In genomic region chr3:63914312-63914711, GRCh38 we compare ENCODE assay signal across 9 cellular contexts. TPM values are rescaled to one million over a fixed set of nuclear protein-coding genes. Genes with fewer than 3 reads are reported as not detected.
A peak's percentile ranks its signal among the peaks of the same experiment; 100 is the strongest.
DNase-seq lines count a peak whose midpoint lies in the region; TF ChIP-seq lines count a peak whose summit lies in the region.
"Had no signal": no experiment of that assay in that cellular context is flagged by ENCODE, and none has a peak within 500 bp of the region (broad histone marks: within the 10 kb centered on the region; RNA-seq: fewer than 3 reads in every experiment).

No MANE protein-coding gene starts in this region.

- no peak for TF ChIP-seq EP300 in esophagus muscularis mucosa (IDR thresholded peaks at IDR 0.05)

- H3K4me1 Mint-ChIP-seq in progenitor cell of endocrine pancreas (ENCODE audit: low read depth) = peaks cover 20% of the 10 kb centered on the region

- H3K36me3 ChIP-seq in esophagus muscularis mucosa (peaks cover 0 to 36% (median 14%) of the 10 kb centered on the region in 4 donors), parathyroid adenoma (ENCODE audit: control insufficient read depth, insufficient read depth, low read length) (no peaks in the 10 kb centered on the region)

- 33% methylated on average over 5 of the region's 5 CpGs for WGBS in esophagus muscularis mucosa

- no peak for TF ChIP-seq POLR2A in esophagus muscularis mucosa (IDR thresholded peaks at IDR 0.05; ENCODE audit: low read depth)

- no peak overlapping the region for H2AFZ ChIP-seq in parathyroid adenoma

- H3K27me3 Mint-ChIP-seq in progenitor cell of endocrine pancreas = no peaks in the 10 kb centered on the region

- H3K4me1 ChIP-seq in esophagus muscularis mucosa = peaks cover 24 to 50% (median 44%) of the 10 kb centered on the region in 4 donors
- H3K4me1 ChIP-seq in parathyroid adenoma = peaks cover 14% of the 10 kb centered on the region

- H3K9ac ChIP-seq in parathyroid adenoma = no peak overlapping the region

- DNase-seq in EH (ENCODE audit: low read depth) (peak; percentile 58), RKO (ENCODE audit: low spot score) (peak; percentile 19), esophagus muscularis mucosa (ENCODE audit: extremely low spot score) (no peak), kidney glomerular epithelial cell (lab: John Stamatoyannopoulos, UW) (no peak), cerebellar nuclear complex (lab: John Stamatoyannopoulos, UW) (no peak), occipital lobe (lab: John Stamatoyannopoulos, UW) (no peak), progenitor cell of endocrine pancreas (ENCODE audit: low spot score, unreplicated experiment) (no peak)
- DNase-seq: NCI-H2171 had no signal

- H3K4me2 ChIP-seq in parathyroid adenoma (ENCODE audit: low read length) = peak overlapping the region; percentile 37

- H3K27me3 ChIP-seq in esophagus muscularis mucosa (no peaks in the 10 kb centered on the region), parathyroid adenoma (ENCODE audit: control insufficient read depth, insufficient read depth, low read length) (no peaks in the 10 kb centered on the region)

- no peaks in the 10 kb centered on the region for H3K9me3 ChIP-seq in esophagus muscularis mucosa
- no peaks in the 10 kb centered on the region for H3K9me3 ChIP-seq in parathyroid adenoma (ENCODE audit: control insufficient read depth, low read length)

- H3K27ac ChIP-seq in esophagus muscularis mucosa (replicated peaks in 1 of 4) = peak overlapping the region; percentile 99 to 100 (median 100)
- no peak overlapping the region for H3K27ac ChIP-seq in parathyroid adenoma

- no peak overlapping the region for H3K4me3 Mint-ChIP-seq in progenitor cell of endocrine pancreas (ENCODE audit: low read depth)

- TF ChIP-seq CTCF in esophagus muscularis mucosa (IDR thresholded peaks at IDR 0.05) (peak in 1 of 3 experiments; percentile 10), parathyroid adenoma (IDR thresholded peaks at IDR 0.05) (peak; percentile 9), progenitor cell of endocrine pancreas (IDR thresholded peaks at IDR 0.05; ENCODE audit: unreplicated experiment) (no peak)

- no peak overlapping the region for H3K27ac Mint-ChIP-seq in progenitor cell of endocrine pancreas

- H3K4me3 ChIP-seq in esophagus muscularis mucosa (peak overlapping the region; percentile 1 to 96 (median 51)), parathyroid adenoma (ENCODE audit: low read depth, low read length) (no peak overlapping the region)

- peaks cover 24% of the 10 kb centered on the region for H3K36me3 Mint-ChIP-seq in progenitor cell of endocrine pancreas (ENCODE audit: insufficient read depth)

- no peaks in the 10 kb centered on the region for H3K9me3 Mint-ChIP-seq in progenitor cell of endocrine pancreas (ENCODE audit: low read depth)

- intact Hi-C loops in esophagus muscularis mucosa (cut with DNase I) = loop anchor here (5.0 kb wide), 1 partner anchor 52 kb away; the partner anchor contains the start of genes ATXN7 and THOC7

- peaks cover 16% of the 10 kb centered on the region for H3K79me2 ChIP-seq in parathyroid adenoma

RNA-seq across cellular contexts. Expression of gene SCAANT1, which starts 2.1 kb away (rescaled TPM):
- total RNA-seq in esophagus muscularis mucosa = not detected
- total RNA-seq in occipital lobe = not detected
- not detected in 2 replicates for total RNA-seq in progenitor cell of endocrine pancreas

RNA-seq across cellular contexts. Expression of gene ATXN7, which starts 50.6 kb away (rescaled TPM):
- 10 to 100 TPM; 20.9 to 28.2 (median 22.6) TPM for total RNA-seq in esophagus muscularis mucosa
- 10.9 TPM for total RNA-seq in occipital lobe
- total RNA-seq in progenitor cell of endocrine pancreas = 36.7 and 37.4 TPM in 2 replicates

RNA-seq across cellular contexts. Expression of gene THOC7, which starts 50.7 kb away (rescaled TPM):
- total RNA-seq in esophagus muscularis mucosa = 100 to 1,000 TPM in 1 of 4 donors, 10 to 100 TPM in 3; 66.0 to 102 (median 78.8) TPM
- total RNA-seq in occipital lobe = 34.8 TPM
- 52.6 and 53.4 TPM in 2 replicates for total RNA-seq in progenitor cell of endocrine pancreas

Comparison
In these comparisons a context has a peak if more than half of its experiments do, and no peak if none do; other contexts are left out.
1. DNase-seq: peak in EH (single experiment) and RKO (single experiment); none in esophagus muscularis mucosa (single experiment), kidney glomerular epithelial cell (single experiment), cerebellar nuclear complex (0 of 2), occipital lobe (single experiment) and progenitor cell of endocrine pancreas (single experiment).